In genomic region chr22:48710410-48710809, GRCh38 we compare ENCODE assay signal across 26 cellular contexts.
"Had no signal": no experiment of that assay in that cellular context is flagged by ENCODE, and none has a peak within 500 bp of the region (broad histone marks: within the 10 kb centered on the region; RNA-seq: fewer than 3 reads in every experiment).

No MANE protein-coding gene starts in this region.

- H3K27ac ChIP-seq: epithelial cell of prostate, right lobe of liver, vagina had no signal

- DNase-seq: activated B cell treated with CpG ODN at 0.5 μM for 24 hours; activated CD4-positive, alpha-beta T cell treated with anti-CD3 and anti-CD28 coated beads, Interleukin-2, amount 50 U/mL, for 1 hour; activated CD8-positive, alpha-beta T cell treated with anti-CD3 and anti-CD28 coated beads for 36 hours; activated naive CD4-positive, alpha-beta T cell treated with anti-CD3 and anti-CD28 coated beads for 36 hours; activated T-cell treated with anti-CD3 and anti-CD28 coated beads, Interleukin-2, amount 50 U/mL, for 4 hours; amniotic stem cell; central memory CD4-positive, alpha-beta T cell; dermis blood vessel endothelial cell; effector CD4-positive, alpha-beta T cell; naive B cell; nephron progenitor cell; small intestine; stimulated activated CD4-positive, alpha-beta T cell treated with anti-CD3 and anti-CD28 coated beads, Interleukin-1b, Interleukin-23, amount 100 ng/mL, for 48 hours; stimulated activated CD4-positive, alpha-beta T cell treated with anti-CD3 and anti-CD28 coated beads, Interleukin-4, amount 100 ng/mL, for 4 hours; stimulated activated CD8-positive, alpha-beta memory T cell treated with anti-CD3 and anti-CD28 coated beads, Interleukin-4, amount 100 ng/mL, for 48 hours; stimulated activated naive CD8-positive, alpha-beta T cell treated with anti-CD3 and anti-CD28 coated beads, Interleukin-15, amount 100 ng/mL, for 72 hours; substantia nigra; T-helper 17 cell; T1000 had no signal

- H3K27ac Mint-ChIP-seq: activated B cell treated with CpG ODN at 0.5 μM for 24 hours; activated CD8-positive, alpha-beta T cell treated with anti-CD3 and anti-CD28 coated beads for 36 hours; activated naive CD4-positive, alpha-beta T cell treated with anti-CD3 and anti-CD28 coated beads for 36 hours; mesothelial cell of epicardium; nephron progenitor cell; stimulated activated memory B cell treated with anti-CD40 and anti-IgM and Interleukin-4, amounts not matched to agents 10 μg/mL and 1 μg/mL and 100 μg/mL, for 72 hours; stimulated activated naive CD8-positive, alpha-beta T cell treated with anti-CD3 and anti-CD28 coated beads, Interleukin-15, amount 100 ng/mL, for 72 hours; T-helper 17 cell; type B pancreatic cell had no signal

- H3K36me3 ChIP-seq: right lobe of liver, vagina had no signal

- H3K4me3 ChIP-seq: right lobe of liver, vagina had no signal

- H3K36me3 Mint-ChIP-seq: naive B cell; stimulated activated memory B cell treated with anti-CD40 and anti-IgM and Interleukin-4, amounts not matched to agents 10 μg/mL and 1 μg/mL and 100 μg/mL, for 72 hours; type B pancreatic cell had no signal

- H3K4me3 Mint-ChIP-seq: activated B cell treated with CpG ODN at 0.5 μM for 24 hours; activated CD8-positive, alpha-beta T cell treated with anti-CD3 and anti-CD28 coated beads for 36 hours; activated naive CD4-positive, alpha-beta T cell treated with anti-CD3 and anti-CD28 coated beads for 36 hours; activated T-cell treated with anti-CD3 and anti-CD28 coated beads, Interleukin-2, amount 50 U/mL, for 4 hours; mesothelial cell of epicardium; naive B cell; nephron progenitor cell; stimulated activated memory B cell treated with anti-CD40 and anti-IgM and Interleukin-4, amounts not matched to agents 10 μg/mL and 1 μg/mL and 100 μg/mL, for 72 hours; stimulated activated naive CD8-positive, alpha-beta T cell treated with anti-CD3 and anti-CD28 coated beads, Interleukin-15, amount 100 ng/mL, for 72 hours; T-helper 17 cell; type B pancreatic cell had no signal

- H3K9me3 ChIP-seq: right lobe of liver, vagina had no signal

- H3K27me3 Mint-ChIP-seq: activated B cell treated with CpG ODN at 0.5 μM for 24 hours; activated CD8-positive, alpha-beta T cell treated with anti-CD3 and anti-CD28 coated beads for 36 hours; naive B cell; stimulated activated memory B cell treated with anti-CD40 and anti-IgM and Interleukin-4, amounts not matched to agents 10 μg/mL and 1 μg/mL and 100 μg/mL, for 72 hours; T-helper 17 cell; type B pancreatic cell had no signal

- ATAC-seq: activated CD8-positive, alpha-beta T cell treated with anti-CD3 and anti-CD28 coated beads for 36 hours; activated T-cell treated with anti-CD3 and anti-CD28 coated beads, Interleukin-2, amount 50 U/mL, for 4 hours; right lobe of liver; SK-N-SH treated with all-trans-retinoic acid at 6 μM for 48 hours; stimulated activated memory B cell treated with anti-CD40 and anti-IgM and Interleukin-4, amounts not matched to agents 10 μg/mL and 1 μg/mL and 100 μg/mL, for 72 hours; stimulated activated naive CD8-positive, alpha-beta T cell treated with anti-CD3 and anti-CD28 coated beads, Interleukin-15, amount 100 ng/mL, for 72 hours; T-helper 17 cell had no signal

- H3K9me3 Mint-ChIP-seq: activated B cell treated with CpG ODN at 0.5 μM for 24 hours; activated CD8-positive, alpha-beta T cell treated with anti-CD3 and anti-CD28 coated beads for 36 hours; activated naive CD4-positive, alpha-beta T cell treated with anti-CD3 and anti-CD28 coated beads for 36 hours; activated T-cell treated with anti-CD3 and anti-CD28 coated beads, Interleukin-2, amount 50 U/mL, for 4 hours; type B pancreatic cell had no signal

- H3K4me1 Mint-ChIP-seq: activated B cell treated with CpG ODN at 0.5 μM for 24 hours; mesothelial cell of epicardium; naive B cell; stimulated activated memory B cell treated with anti-CD40 and anti-IgM and Interleukin-4, amounts not matched to agents 10 μg/mL and 1 μg/mL and 100 μg/mL, for 72 hours; stimulated activated naive CD8-positive, alpha-beta T cell treated with anti-CD3 and anti-CD28 coated beads, Interleukin-15, amount 100 ng/mL, for 72 hours; T-helper 17 cell had no signal

- H3K4me1 ChIP-seq: right lobe of liver, vagina had no signal

- H3K27me3 ChIP-seq: right lobe of liver, vagina had no signal
